In genomic region chr5:150507283-150508020, GRCh38 we compare ENCODE assay signal across 13 cellular contexts. TPM values are rescaled to one million over a fixed set of nuclear protein-coding genes. Genes with fewer than 3 reads are reported as not detected.
DNase-seq lines count a peak whose midpoint lies in the region; ATAC-seq and TF ChIP-seq lines count a peak whose summit lies in the region.
"Had no signal": no experiment of that assay in that cellular context is flagged by ENCODE, and none has a peak within 500 bp of the region (broad histone marks: within the 10 kb centered on the region; RNA-seq: fewer than 3 reads in every experiment).

No MANE protein-coding gene starts in this region.

- peak; percentile 72 for DNase-seq in astrocyte of the hippocampus (ENCODE audit: low read depth, low spot score)
- DNase-seq in left colon = peak; percentile 72 to 85
- no peak for DNase-seq in gastrocnemius medialis
- no peak for DNase-seq in NK-92 treated with Interleukin-12 subunit alpha and Interleukin-12 subunit beta, amount 100 ng/mL, for 24 hours (lab: John Stamatoyannopoulos, UW)
- DNase-seq in cerebellar nuclear complex (lab: John Stamatoyannopoulos, UW) = no peak
- DNase-seq: EL; head of caudate nucleus; stimulated activated naive B cell treated with anti-CD40 and anti-IgM and Interleukin-4, amounts not matched to agents 10 μg/mL and 1 μg/mL and 100 μg/mL, for 72 hours had no signal

- ATAC-seq in left colon = peak; percentile 61
- no peak for ATAC-seq in gastrocnemius medialis
- ATAC-seq in GM18520 (IDR thresholded peaks at IDR 0.05; ENCODE audit: unreplicated experiment) = no peak
- no peak for ATAC-seq in GM18867 (IDR thresholded peaks at IDR 0.05; ENCODE audit: unreplicated experiment)
- ATAC-seq: activated CD4-positive, CD25-positive, alpha-beta regulatory T cell treated with anti-CD3 and anti-CD28 coated beads, Interleukin-2, amount 50 U/mL, for 24 hours; activated T-helper 17 cell treated with anti-CD3 and anti-CD28 coated beads, Interleukin-2, amount 50 U/mL, for 72 hours; stimulated activated naive B cell treated with anti-CD40 and anti-IgM and Interleukin-4, amounts not matched to agents 10 μg/mL and 1 μg/mL and 100 μg/mL, for 72 hours had no signal

- peaks cover 96 to 100% (median 97%) of the 10 kb centered on the region in 11 experiments for H4K20me1 ChIP-seq in BLaER1 treated with 17β-estradiol and CSF1 and Interleukin-3, amounts not matched to agents 10 nM and 100 nM

- TF ChIP-seq CTCF in gastrocnemius medialis (IDR thresholded peaks at IDR 0.05 in 4 of 5, conservative IDR thresholded peaks at IDR 0.05 in 1 of 5) = no peak

- H3K36me3 ChIP-seq in BLaER1 treated with 17β-estradiol and CSF1 and Interleukin-3, amounts not matched to agents 10 nM and 100 nM = peaks cover 0 to 2% (median 0%) of the 10 kb centered on the region in 11 experiments; a peak in 1 of 22 replicates
- H3K36me3 ChIP-seq in gastrocnemius medialis = no peaks in the 10 kb centered on the region

- peak overlapping the region in 1 of 11 experiments; percentile 18; a peak in 1 of 22 replicates for H3K27ac ChIP-seq in BLaER1 treated with 17β-estradiol and CSF1 and Interleukin-3, amounts not matched to agents 10 nM and 100 nM
- peak overlapping the region; percentile 85 to 90 (median 89) for H3K27ac ChIP-seq in gastrocnemius medialis

- no peaks in the 10 kb centered on the region for H3K9me3 ChIP-seq in BLaER1 treated with 17β-estradiol and CSF1 and Interleukin-3, amounts not matched to agents 10 nM and 100 nM (replicated peaks in 1 of 11)
- no peaks in the 10 kb centered on the region for H3K9me3 ChIP-seq in gastrocnemius medialis

- H3K4me2 ChIP-seq in BLaER1 treated with 17β-estradiol and CSF1 and Interleukin-3, amounts not matched to agents 10 nM and 100 nM = peak overlapping the region; percentile 51 to 85 (median 70)

- no peak overlapping the region for H3K4me3 ChIP-seq in BLaER1 treated with 17β-estradiol and CSF1 and Interleukin-3, amounts not matched to agents 10 nM and 100 nM
- no peak overlapping the region for H3K4me3 ChIP-seq in gastrocnemius medialis

- peaks cover 38 to 69% (median 53%) of the 10 kb centered on the region in 10 experiments for H3K4me1 ChIP-seq in BLaER1 treated with 17β-estradiol and CSF1 and Interleukin-3, amounts not matched to agents 10 nM and 100 nM
- peaks cover 94% of the 10 kb centered on the region in 2 donors for H3K4me1 ChIP-seq in gastrocnemius medialis

- intact Hi-C loops in left colon (cut with DNase I, micrococcal nuclease) (no loop called here), gastrocnemius medialis (cut with DNase I; ENCODE audit: low total_unique reads) (no loop called here)

- peak overlapping the region in 5 of 11 experiments; percentile 16 to 62 (median 54); a peak in 5 of 22 replicates for H3K9ac ChIP-seq in BLaER1 treated with 17β-estradiol and CSF1 and Interleukin-3, amounts not matched to agents 10 nM and 100 nM

- H3K27me3 ChIP-seq in BLaER1 treated with 17β-estradiol and CSF1 and Interleukin-3, amounts not matched to agents 10 nM and 100 nM = no peaks in the 10 kb centered on the region
- H3K27me3 ChIP-seq in gastrocnemius medialis = no peaks in the 10 kb centered on the region

- no peak for TF ChIP-seq POLR2A in gastrocnemius medialis (IDR thresholded peaks at IDR 0.05)

- in situ Hi-C loops in gastrocnemius medialis (cut with MboI; ENCODE audit: low sequenced_read_pairs in 4 of 4) = no loop called here

RNA-seq across cellular contexts. Expression of gene NDST1, which starts 0.5 kb away (rescaled TPM):
- total RNA-seq in left colon (10 to 100 TPM; 63.5 to 73.9 TPM), gastrocnemius medialis (10 to 100 TPM; 36.1 to 70.5 (median 50.5) TPM)

RNA-seq across cellular contexts. Expression of gene RPS14, which starts 57.9 kb away (rescaled TPM):
- total RNA-seq in left colon (1,000 to 10,000 TPM; 1,685 to 1,991 TPM), gastrocnemius medialis (1,000 to 10,000 TPM; 1,865 to 2,215 (median 2,024) TPM)

Comparison
In these comparisons a context has a peak if more than half of its experiments do, and no peak if none do; other contexts are left out.
1. DNase-seq: peak in astrocyte of the hippocampus (single experiment) and left colon (2 of 2); none in gastrocnemius medialis (0 of 2), NK-92 treated with Interleukin-12 subunit alpha and Interleukin-12 subunit beta, amount 100 ng/mL, for 24 hours (single experiment) and cerebellar nuclear complex (0 of 2).